In the genomic region with DNA sequence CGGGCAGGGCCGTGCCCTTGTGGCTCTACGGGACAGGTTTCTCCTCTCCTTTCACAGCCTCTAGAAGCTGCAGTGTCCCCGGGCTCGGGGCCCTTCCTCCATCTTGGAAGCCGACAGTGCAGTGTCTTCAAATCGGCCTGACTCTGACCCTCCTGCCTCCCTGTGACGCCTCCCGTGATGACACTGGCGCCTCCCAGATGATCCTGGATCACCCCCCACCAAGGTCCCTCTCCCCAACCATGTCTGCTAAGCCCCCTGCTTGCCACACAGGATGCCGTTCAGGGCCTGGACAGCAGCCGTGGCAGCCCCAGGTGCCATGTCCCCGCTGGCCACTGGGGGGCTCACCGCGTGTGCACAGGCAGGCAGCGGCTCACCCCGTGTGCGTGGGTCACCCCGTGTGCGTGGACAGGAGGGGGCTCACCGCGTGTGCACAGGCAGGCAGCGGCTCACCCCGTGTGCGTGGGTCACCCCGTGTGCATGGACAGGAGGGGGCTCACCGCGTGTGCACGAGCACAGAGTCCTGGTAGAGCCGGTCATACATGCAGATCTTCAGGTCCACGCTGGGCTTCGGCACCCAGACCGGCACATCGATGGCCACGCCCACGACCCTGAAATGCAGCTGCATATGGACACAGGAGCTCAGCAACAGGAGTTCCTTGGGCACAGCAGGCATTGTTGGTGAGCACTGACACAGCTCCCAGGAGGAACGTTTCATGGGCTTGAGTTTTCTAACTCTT, we compare ENCODE assay signal across 1 cellular context.
TF ChIP-seq lines count a peak whose summit lies in the region.

No MANE protein-coding gene starts in this region.

TF ChIP-seq in A549, 52 proteins besides CTCF, POLR2A, EP300 and RAD21 (continued from another document):
- TF ChIP-seq, protein P1, sequence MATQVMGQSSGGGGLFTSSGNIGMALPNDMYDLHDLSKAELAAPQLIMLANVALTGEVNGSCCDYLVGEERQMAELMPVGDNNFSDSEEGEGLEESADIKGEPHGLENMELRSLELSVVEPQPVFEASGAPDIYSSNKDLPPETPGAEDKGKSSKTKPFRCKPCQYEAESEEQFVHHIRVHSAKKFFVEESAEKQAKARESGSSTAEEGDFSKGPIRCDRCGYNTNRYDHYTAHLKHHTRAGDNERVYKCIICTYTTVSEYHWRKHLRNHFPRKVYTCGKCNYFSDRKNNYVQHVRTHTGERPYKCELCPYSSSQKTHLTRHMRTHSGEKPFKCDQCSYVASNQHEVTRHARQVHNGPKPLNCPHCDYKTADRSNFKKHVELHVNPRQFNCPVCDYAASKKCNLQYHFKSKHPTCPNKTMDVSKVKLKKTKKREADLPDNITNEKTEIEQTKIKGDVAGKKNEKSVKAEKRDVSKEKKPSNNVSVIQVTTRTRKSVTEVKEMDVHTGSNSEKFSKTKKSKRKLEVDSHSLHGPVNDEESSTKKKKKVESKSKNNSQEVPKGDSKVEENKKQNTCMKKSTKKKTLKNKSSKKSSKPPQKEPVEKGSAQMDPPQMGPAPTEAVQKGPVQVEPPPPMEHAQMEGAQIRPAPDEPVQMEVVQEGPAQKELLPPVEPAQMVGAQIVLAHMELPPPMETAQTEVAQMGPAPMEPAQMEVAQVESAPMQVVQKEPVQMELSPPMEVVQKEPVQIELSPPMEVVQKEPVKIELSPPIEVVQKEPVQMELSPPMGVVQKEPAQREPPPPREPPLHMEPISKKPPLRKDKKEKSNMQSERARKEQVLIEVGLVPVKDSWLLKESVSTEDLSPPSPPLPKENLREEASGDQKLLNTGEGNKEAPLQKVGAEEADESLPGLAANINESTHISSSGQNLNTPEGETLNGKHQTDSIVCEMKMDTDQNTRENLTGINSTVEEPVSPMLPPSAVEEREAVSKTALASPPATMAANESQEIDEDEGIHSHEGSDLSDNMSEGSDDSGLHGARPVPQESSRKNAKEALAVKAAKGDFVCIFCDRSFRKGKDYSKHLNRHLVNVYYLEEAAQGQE (IDR thresholded peaks at IDR 0.05), result peak; percentile 79
- no peak for TF ChIP-seq HOXB13 (CRISPR knock-in tag; IDR thresholded peaks at IDR 0.05; ENCODE audit: low read depth)
- no peak for TF ChIP-seq MYC (IDR thresholded peaks at IDR 0.05; ENCODE audit: borderline replicate concordance, low read length)
- TF ChIP-seq EHF (CRISPR knock-in tag; IDR thresholded peaks at IDR 0.05), result no peak
- TF ChIP-seq MAFK (IDR thresholded peaks at IDR 0.05; ENCODE audit: partially characterized antibody), result no peak
- TF ChIP-seq KDM1A (IDR thresholded peaks at IDR 0.05; ENCODE audit: low read depth), result 0 out of 2 replicates have a peak, but pooled peaks have one; percentile 54
- TF ChIP-seq NR3C1 (IDR thresholded peaks at IDR 0.05), result no peak
- TF ChIP-seq, protein P2, sequence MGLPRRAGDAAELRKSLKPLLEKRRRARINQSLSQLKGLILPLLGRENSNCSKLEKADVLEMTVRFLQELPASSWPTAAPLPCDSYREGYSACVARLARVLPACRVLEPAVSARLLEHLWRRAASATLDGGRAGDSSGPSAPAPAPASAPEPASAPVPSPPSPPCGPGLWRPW (IDR thresholded peaks at IDR 0.05), result no peak
- no peak for TF ChIP-seq TFCP2L1 (CRISPR knock-in tag; IDR thresholded peaks at IDR 0.05)
- TF ChIP-seq, protein P3, sequence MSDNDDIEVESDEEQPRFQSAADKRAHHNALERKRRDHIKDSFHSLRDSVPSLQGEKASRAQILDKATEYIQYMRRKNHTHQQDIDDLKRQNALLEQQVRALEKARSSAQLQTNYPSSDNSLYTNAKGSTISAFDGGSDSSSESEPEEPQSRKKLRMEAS (IDR thresholded peaks at IDR 0.05), result peak; percentile 74
- no peak for TF ChIP-seq HOXA7 (CRISPR knock-in tag; IDR thresholded peaks at IDR 0.05)
TF ChIP-seq in A549: peak in this region for 4.
